Comparison of ENCODE assay signal across 8 cellular contexts in genomic region chr3:16516695-16517481, GRCh38. TPM values are rescaled to one million over a fixed set of nuclear protein-coding genes. Genes with fewer than 3 reads are reported as not detected.
DNase-seq lines count a peak whose midpoint lies in the region; ATAC-seq and TF ChIP-seq lines count a peak whose summit lies in the region.

No MANE protein-coding gene starts in this region.

- no peak overlapping the region for H2AFZ ChIP-seq in mammary epithelial cell (ENCODE audit: low read depth, low read length)

- peak; percentile 9 for ATAC-seq in GM21390 (IDR thresholded peaks at IDR 0.05; ENCODE audit: unreplicated experiment)
- peak; percentile 53 to 63 (median 57) for ATAC-seq in right lobe of liver
- no peak for ATAC-seq in GM18867 (IDR thresholded peaks at IDR 0.05; ENCODE audit: unreplicated experiment)

- TF ChIP-seq CTCF in mammary epithelial cell (conservative IDR thresholded peaks at IDR 0.05 in 1 of 2, IDR thresholded peaks at IDR 0.05 in 1 of 2; ENCODE audit: extremely low read depth in 1 of 2, insufficient read depth in 1 of 2, low read depth in 1 of 2, low read length in 2 of 2) (peak; percentile 23 to 61), right lobe of liver (IDR thresholded peaks at IDR 0.05) (peak; percentile 53 to 57 (median 54)), GM10248 (IDR thresholded peaks at IDR 0.05; ENCODE audit: control extremely low read depth, extremely low read depth, low read depth, missing control alignments) (no peak)

- H3K27ac ChIP-seq in mammary epithelial cell (ENCODE audit: insufficient read depth, low read depth, low read length): no peak overlapping the region
- H3K27ac ChIP-seq in right lobe of liver: no peak overlapping the region

- BruUV-seq in mammary epithelial cell (replicated peaks; lab: Mats Ljungman, UMichigan): no TSS peak

- H3K27me3 ChIP-seq in mammary epithelial cell (ENCODE audit: insufficient read depth, low read length) (peaks cover 2% of the 10 kb centered on the region), right lobe of liver (no peaks in the 10 kb centered on the region)

- POLR2A ChIA-PET in GM10248 (lab: Yijun Ruan, JAX): interaction anchor here (0.5 to 1.7 kb wide), 13 partner anchors 12 to 367 kb away, joined by 3 to 7 read pairs (median 4); partner anchors contain the start of genes DPH3 and OXNAD1

- no peak overlapping the region for H3K9ac ChIP-seq in mammary epithelial cell (ENCODE audit: insufficient read depth, low read length)

- intact Hi-C loops in mammary epithelial cell (cut with micrococcal nuclease) (loop anchor here (1.0 kb wide), 2 partner anchors 34 to 227 kb away; no protein-coding TSS in a partner anchor), right lobe of liver (cut with DNase I) (no loop called here)

- WGBS in mammary epithelial cell (ENCODE audit: low coverage, missing lambda C conversion rate): 23% methylated on average over 6 of the region's 6 CpGs
- 18% methylated on average over 1 of the region's 6 CpGs for WGBS in right lobe of liver (ENCODE audit: insufficient coverage, low coverage, low lambda C conversion rate, missing lambda C conversion rate)

- H3K79me2 ChIP-seq in mammary epithelial cell (ENCODE audit: insufficient read depth, low read length): no peaks in the 10 kb centered on the region

- CTCF ChIA-PET in mammary epithelial cell (lab: Charles Lee; ENCODE audit: low non-redundant PET) (interaction anchor here (0.5 to 0.8 kb wide), 2 partner anchors 223 to 230 kb away, joined by 3 to 34 read pairs; no protein-coding TSS in a partner anchor), GM10248 (lab: Yijun Ruan, JAX) (interaction anchor here (0.7 to 3.5 kb wide), 18 partner anchors 9 to 252 kb away, joined by 3 to 27 read pairs (median 5); partner anchors contain the start of genes DPH3 and OXNAD1)

- no peaks in the 10 kb centered on the region for H3K9me3 ChIP-seq in mammary epithelial cell (replicated peaks; ENCODE audit: insufficient read depth, low read length)
- no peaks in the 10 kb centered on the region for H3K9me3 ChIP-seq in right lobe of liver

- no peaks in the 10 kb centered on the region for H4K20me1 ChIP-seq in mammary epithelial cell (ENCODE audit: insufficient read depth, low read length)

- in situ Hi-C loops in mammary epithelial cell (cut with MboI; ENCODE audit: low sequenced_read_pairs in 2 of 2): no loop called here

- H3K4me3 ChIP-seq in mammary epithelial cell (replicated peaks in 1 of 3; ENCODE audit: insufficient read depth in 1 of 3, low read depth in 2 of 3, low read length in 3 of 3): no peak overlapping the region
- no peak overlapping the region for H3K4me3 ChIP-seq in right lobe of liver

- dilution Hi-C loops in mammary epithelial cell (cut with HindIII; ENCODE audit: low sequenced_read_pairs): no loop called here

- H3K36me3 ChIP-seq in mammary epithelial cell (ENCODE audit: insufficient read depth, low read length): no peaks in the 10 kb centered on the region
- H3K36me3 ChIP-seq in right lobe of liver: no peaks in the 10 kb centered on the region

- no peak for TF ChIP-seq POLR2A in right lobe of liver (IDR thresholded peaks at IDR 0.05)

- peak; percentile 65 for DNase-seq in D341Med (ENCODE audit: low spot score)
- peak; percentile 36 for DNase-seq in NCI-H2227 treated with DMSO at 0.1 percent for 48 hours (lab: John Stamatoyannopoulos, UW)
- peak; percentile 35 for DNase-seq in mammary epithelial cell
- peak in 1 of 3 donors; percentile 64 for DNase-seq in right lobe of liver
- DNase-seq in GM10248 (ENCODE audit: extremely low spot score): no peak
- DNase-seq in NCI-H187 treated with DMSO at 0.1 percent for 48 hours (lab: John Stamatoyannopoulos, UW): no peak

- H3K4me1 ChIP-seq in mammary epithelial cell (ENCODE audit: insufficient read depth, low read length): peaks cover 15% of the 10 kb centered on the region
- H3K4me1 ChIP-seq in right lobe of liver: peaks cover 0 to 3% (median under 1%) of the 10 kb centered on the region in 4 donors

- H3K4me2 ChIP-seq in mammary epithelial cell (ENCODE audit: insufficient read depth, low read depth, low read length): no peak overlapping the region

RNA-seq across cellular contexts. Expression of gene RFTN1, which starts 3.4 kb away (rescaled TPM):
- 1 to 10 TPM; 5.2 to 9.6 TPM for total RNA-seq in mammary epithelial cell
- polyA plus RNA-seq in mammary epithelial cell: 7.4 TPM
- polyA minus RNA-seq in mammary epithelial cell: 15.8 TPM
- 10 to 100 TPM; 15.1 to 36.0 (median 19.8) TPM for total RNA-seq in right lobe of liver

Comparison
In these comparisons a context has a peak if more than half of its experiments do, and no peak if none do; other contexts are left out.
1. DNase-seq: peak in D341Med (single experiment), NCI-H2227 treated with DMSO at 0.1 percent for 48 hours (single experiment) and mammary epithelial cell (single experiment); none in GM10248 (single experiment) and NCI-H187 treated with DMSO at 0.1 percent for 48 hours (single experiment).